In the genomic region with DNA sequence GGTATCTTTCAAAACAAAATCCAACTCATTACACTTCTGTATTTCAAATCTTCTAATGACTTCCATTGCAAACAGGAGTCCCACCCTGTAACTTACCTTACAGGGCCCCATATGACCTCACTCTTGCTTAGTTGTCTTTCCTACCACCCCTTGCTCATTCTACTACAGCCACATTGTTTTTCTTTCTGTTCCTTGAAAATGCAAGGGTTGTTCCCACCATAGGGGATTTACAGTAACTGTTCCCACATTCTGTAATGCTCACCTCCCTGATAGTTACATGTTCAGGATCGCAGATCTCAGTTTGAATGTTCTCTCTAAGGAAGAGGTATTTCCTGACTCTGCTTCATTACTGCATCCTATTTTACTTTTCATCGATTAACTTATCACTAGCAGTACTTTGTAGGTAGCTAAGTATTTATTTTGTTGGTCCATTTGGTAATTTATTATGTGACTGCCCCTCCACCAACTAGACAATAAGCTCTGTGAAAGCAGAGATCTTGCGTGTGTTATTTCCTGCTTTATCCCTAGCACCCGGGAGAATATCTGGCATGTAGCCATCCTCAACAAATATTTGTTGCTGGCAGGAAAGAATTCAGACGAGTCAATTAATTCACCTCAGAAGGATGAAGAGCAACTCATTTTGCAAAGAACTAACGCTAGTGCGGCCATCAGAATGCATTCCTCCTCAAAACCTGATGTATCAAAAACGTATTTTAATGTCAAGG, we compare ENCODE assay signal across 13 cellular contexts. TPM values are rescaled to one million over a fixed set of nuclear protein-coding genes. Genes with fewer than 3 reads are reported as not detected.
A peak's percentile ranks its signal among the peaks of the same experiment; 100 is the strongest.
DNase-seq lines count a peak whose midpoint lies in the region; ATAC-seq and TF ChIP-seq lines count a peak whose summit lies in the region.
"Had no signal": no experiment of that assay in that cellular context is flagged by ENCODE, and none has a peak within 500 bp of the region (broad histone marks: within the 10 kb centered on the region; RNA-seq: fewer than 3 reads in every experiment).

No MANE protein-coding gene starts in this region.

- H3K4me3 ChIP-seq in breast epithelium (no peak overlapping the region), GM23338 (no peak overlapping the region)

- H3K27me3 Mint-ChIP-seq in GM23338 (ENCODE audit: insufficient read depth, low read depth, poor library complexity): peaks cover 1% of the 10 kb centered on the region
- H3K27me3 Mint-ChIP-seq: stimulated activated naive CD8-positive, alpha-beta T cell treated with anti-CD3 and anti-CD28 coated beads, Interleukin-15, Interleukin-2, amounts not matched to agents 100 ng/mL and 50 ng/mL, for 24 hours had no signal

- H3K4me3 Mint-ChIP-seq in GM23338: no peak overlapping the region
- H3K4me3 Mint-ChIP-seq: natural killer cell treated with Interleukin-12 subunit alpha and Interleukin-12 subunit beta and Interleukin-15 and Interleukin-18, amount 100 ng/mL, for 72 hours; stimulated activated naive CD8-positive, alpha-beta T cell treated with anti-CD3 and anti-CD28 coated beads, Interleukin-15, Interleukin-2, amounts not matched to agents 100 ng/mL and 50 ng/mL, for 24 hours had no signal

- ATAC-seq in GM23338 (no peak), GM18873 (IDR thresholded peaks at IDR 0.05; ENCODE audit: low FRiP score, unreplicated experiment) (no peak)
- ATAC-seq: natural killer cell treated with Interleukin-12 subunit alpha and Interleukin-12 subunit beta and Interleukin-15 and Interleukin-18, amount 100 ng/mL, for 72 hours had no signal

- DNase-seq in Caki2 (ENCODE audit: low read depth) (peak; percentile 76), NCI-H2081 (lab: John Stamatoyannopoulos, UW) (peak; percentile 61 to 82), breast epithelium (ENCODE audit: low spot score in 2 of 2) (peak in 1 of 2 donors; percentile 38), kidney tubule cell (ENCODE audit: low spot score) (peak; percentile 88), amygdala (lab: John Stamatoyannopoulos, UW) (no peak), GM23338 (ENCODE audit: low spot score) (no peak), iPS-NIHi11 (ENCODE audit: low spot score) (no peak)
- DNase-seq: activated T-cell treated with anti-CD3 and anti-CD28 coated beads for 4 hours, BE2C, NCI-H82 had no signal

- H3K36me3 ChIP-seq in breast epithelium (no peaks in the 10 kb centered on the region), GM23338 (ENCODE audit: insufficient read depth) (no peaks in the 10 kb centered on the region)
- H3K36me3 ChIP-seq: BE2C had no signal

- H3K4me1 ChIP-seq in breast epithelium (no peaks in the 10 kb centered on the region), GM23338 (ENCODE audit: insufficient read depth) (no peaks in the 10 kb centered on the region)
- H3K4me1 ChIP-seq: BE2C had no signal

- no peak for TF ChIP-seq POLR2A in breast epithelium (IDR thresholded peaks at IDR 0.05)

- H3K36me3 Mint-ChIP-seq in GM23338 (ENCODE audit: low read depth): no peaks in the 10 kb centered on the region
- H3K36me3 Mint-ChIP-seq: natural killer cell treated with Interleukin-12 subunit alpha and Interleukin-12 subunit beta and Interleukin-15 and Interleukin-18, amount 100 ng/mL, for 72 hours had no signal

- no peaks in the 10 kb centered on the region for H3K4me1 Mint-ChIP-seq in GM23338

- peaks cover 2% of the 10 kb centered on the region; the same call in 1 of the 3 replicates for H3K9me3 Mint-ChIP-seq in GM23338
- H3K9me3 Mint-ChIP-seq: natural killer cell treated with Interleukin-12 subunit alpha and Interleukin-12 subunit beta and Interleukin-15 and Interleukin-18, amount 100 ng/mL, for 72 hours; stimulated activated naive CD8-positive, alpha-beta T cell treated with anti-CD3 and anti-CD28 coated beads, Interleukin-15, Interleukin-2, amounts not matched to agents 100 ng/mL and 50 ng/mL, for 24 hours had no signal

- no peak overlapping the region for H2AFZ ChIP-seq in GM23338

- H3K27me3 ChIP-seq in breast epithelium: peaks cover 0 to 25% of the 10 kb centered on the region in 2 donors
- no peaks in the 10 kb centered on the region for H3K27me3 ChIP-seq in GM23338 (ENCODE audit: insufficient read depth)
- H3K27me3 ChIP-seq: BE2C had no signal

- no peak for TF ChIP-seq CTCF in breast epithelium (IDR thresholded peaks at IDR 0.05)
- no peak for TF ChIP-seq CTCF in GM23338 (conservative IDR thresholded peaks at IDR 0.05; ENCODE audit: low read depth in 2 of 2)

- in situ Hi-C loops in Caki2 (cut with HindIII; ENCODE audit: low pct_unique_long_range_greater_than_20kb, low sequenced_read_pairs): no loop called here

- no peaks in the 10 kb centered on the region for H3F3A ChIP-seq in GM23338 (replicated peaks; ENCODE audit: low read depth)

- intact Hi-C loops in breast epithelium (cut with DNase I; ENCODE audit: low total_unique reads): no loop called here

- no peaks in the 10 kb centered on the region for H3K79me2 ChIP-seq in GM23338 (replicated peaks; ENCODE audit: insufficient read depth)

- H3K27ac ChIP-seq in breast epithelium (peak overlapping the region; percentile 48 to 60), GM23338 (ENCODE audit: low read depth) (no peak overlapping the region)

- H3K9me3 ChIP-seq in breast epithelium: no peaks in the 10 kb centered on the region
- H3K9me3 ChIP-seq: BE2C had no signal

- no peaks in the 10 kb centered on the region for H4K20me1 ChIP-seq in GM23338 (replicated peaks; ENCODE audit: insufficient read depth)

- no peaks in the 10 kb centered on the region for H3K9me2 ChIP-seq in GM23338 (ENCODE audit: insufficient read depth)

- H3K27ac Mint-ChIP-seq in GM23338: no peak overlapping the region
- H3K27ac Mint-ChIP-seq: natural killer cell treated with Interleukin-12 subunit alpha and Interleukin-12 subunit beta and Interleukin-15 and Interleukin-18, amount 100 ng/mL, for 72 hours; stimulated activated naive CD8-positive, alpha-beta T cell treated with anti-CD3 and anti-CD28 coated beads, Interleukin-15, Interleukin-2, amounts not matched to agents 100 ng/mL and 50 ng/mL, for 24 hours had no signal

- H3K4me2 ChIP-seq in GM23338: no peak overlapping the region

TF ChIP-seq in GM23338, 12 proteins besides CTCF, POLR2A, EP300 and RAD21 (continues in another document):
- no peak for TF ChIP-seq JUNB (IDR thresholded peaks at IDR 0.05; ENCODE audit: unreplicated experiment)
- no peak for TF ChIP-seq EZH2phosphoT487 (IDR thresholded peaks at IDR 0.05; ENCODE audit: unreplicated experiment)
- no peak for TF ChIP-seq POLR2AphosphoS5 (IDR thresholded peaks at IDR 0.05; ENCODE audit: low read depth)
- TF ChIP-seq, protein P1, sequence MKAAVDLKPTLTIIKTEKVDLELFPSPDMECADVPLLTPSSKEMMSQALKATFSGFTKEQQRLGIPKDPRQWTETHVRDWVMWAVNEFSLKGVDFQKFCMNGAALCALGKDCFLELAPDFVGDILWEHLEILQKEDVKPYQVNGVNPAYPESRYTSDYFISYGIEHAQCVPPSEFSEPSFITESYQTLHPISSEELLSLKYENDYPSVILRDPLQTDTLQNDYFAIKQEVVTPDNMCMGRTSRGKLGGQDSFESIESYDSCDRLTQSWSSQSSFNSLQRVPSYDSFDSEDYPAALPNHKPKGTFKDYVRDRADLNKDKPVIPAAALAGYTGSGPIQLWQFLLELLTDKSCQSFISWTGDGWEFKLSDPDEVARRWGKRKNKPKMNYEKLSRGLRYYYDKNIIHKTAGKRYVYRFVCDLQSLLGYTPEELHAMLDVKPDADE (IDR thresholded peaks at IDR 0.05): no peak
- no peak for TF ChIP-seq NANOG (IDR thresholded peaks at IDR 0.05; ENCODE audit: borderline replicate concordance)
- no peak for TF ChIP-seq ZNF331 (CRISPR knock-in tag; IDR thresholded peaks at IDR 0.05; ENCODE audit: low read depth)
- TF ChIP-seq ZNF114 (CRISPR knock-in tag; IDR thresholded peaks at IDR 0.05): no peak
- no peak for TF ChIP-seq EZH2 (IDR thresholded peaks at IDR 0.05; ENCODE audit: low read depth, unreplicated experiment)
- TF ChIP-seq CREB1 (CRISPR knock-in tag; IDR thresholded peaks at IDR 0.05; ENCODE audit: low read depth): no peak

RNA-seq across cellular contexts. Expression of a gene that starts 21.4 kb away (rescaled TPM):
- 5.6 and 7.1 TPM in 2 replicates for total RNA-seq in Caki2 (2014; rRNA removed; shearing (Covaris generic); ENCODE audit: low replicate concordance)
- 10 to 100 TPM; 42.0 to 46.0 (median 43.7) TPM for total RNA-seq in breast epithelium
- total RNA-seq in GM23338 (2014; rRNA removed; shearing (Covaris generic)): 0.39 and 1.0 TPM in 2 replicates
- 1.1 and 1.3 TPM in 2 replicates for polyA plus RNA-seq in GM23338 (2016; fragmentation: Nextera tagmentation; extraction: Ambion mirVana)
- total RNA-seq: natural killer cell treated with Interleukin-12 subunit alpha and Interleukin-12 subunit beta and Interleukin-15 and Interleukin-18, amount 100 ng/mL, for 72 hours had no signal

Comparison
In these comparisons a context has a peak if more than half of its experiments do, and no peak if none do; other contexts are left out.
1. DNase-seq: peak in Caki2 (single experiment), NCI-H2081 (2 of 2) and kidney tubule cell (single experiment); none in amygdala (0 of 56), GM23338 (single experiment) and iPS-NIHi11 (single experiment).